ENCODE assay signal across 8 cellular contexts in genomic region chr17:38751803-38752118, GRCh38. TPM values are rescaled to one million over a fixed set of nuclear protein-coding genes. Genes with fewer than 3 reads are reported as not detected.
DNase-seq lines count a peak whose midpoint lies in the region; TF ChIP-seq lines count a peak whose summit lies in the region.

No MANE protein-coding gene starts in this region.

- H3K4me1 ChIP-seq in HUES64 (ENCODE audit: insufficient read depth, low read length) = 0 out of 2 replicates have a peak, but pooled peaks cover 4% of the 10 kb centered on the region

- H3K27ac ChIP-seq in HUES64 (ENCODE audit: low read depth, low read length) = peak overlapping the region; percentile 85

- peaks cover 25% of the 10 kb centered on the region for H3K36me3 ChIP-seq in HUES64 (ENCODE audit: insufficient read depth, low read length)

- TF ChIP-seq CTCF in epithelial cell of proximal tubule (conservative IDR thresholded peaks at IDR 0.05; ENCODE audit: low read depth, low read length) = no peak

- WGBS in HUES64 = under 1% methylated on average over 32 of the region's 32 CpGs

- H3K9me3 ChIP-seq in HUES64 (ENCODE audit: insufficient read depth, low read depth, low read length) = no peaks in the 10 kb centered on the region

- peak overlapping the region; percentile 89 for H3K9ac ChIP-seq in HUES64 (ENCODE audit: low read depth, low read length)

- peak; percentile 60 for DNase-seq in SIG-M5 treated with dmso at 0.1 percent for 504 hours (lab: John Stamatoyannopoulos, UW; ENCODE audit: unreplicated experiment)
- no peak for DNase-seq in SIG-M5 (lab: John Stamatoyannopoulos, UW)
- DNase-seq in OCI-M1 (lab: John Stamatoyannopoulos, UW) = peak; percentile 93
- peak; percentile 87 for DNase-seq in activated T-cell treated with anti-CD3 and anti-CD28 coated beads, Interleukin-2, amount 50 U/mL, for 1 hour
- DNase-seq in epithelial cell of proximal tubule (ENCODE audit: low read depth) = peak; percentile 33
- peak; percentile 87 for DNase-seq in mucosa of gallbladder (ENCODE audit: low spot score)
- peak; percentile 72 to 74 for DNase-seq in stimulated activated CD8-positive, alpha-beta memory T cell treated with anti-CD3 and anti-CD28 coated beads, Interleukin-4, amount 100 ng/mL, for 1 hour (ENCODE audit: low read depth in 2 of 2, low spot score in 1 of 2)

- H3K4me3 ChIP-seq in HUES64 (ENCODE audit: low read length) = peak overlapping the region; percentile 91
- H3K4me3 ChIP-seq in epithelial cell of proximal tubule (ENCODE audit: low read depth, low read length) = peak overlapping the region; percentile 99

- H3K27me3 ChIP-seq in HUES64 (ENCODE audit: insufficient read depth, low read length) = peaks cover 6% of the 10 kb centered on the region; the same call in 1 of the 2 replicates

RNA-seq across cellular contexts. Expression of gene PSMB3, which starts 0.8 kb away (rescaled TPM):
- 264 TPM for polyA plus RNA-seq in HUES64 (2013, experiment 1 of 2)
- polyA plus RNA-seq in HUES64 (2013, experiment 2 of 2) = 279 TPM
- 311 and 436 TPM in 2 replicates for total RNA-seq in epithelial cell of proximal tubule
- 119 TPM for total RNA-seq in mucosa of gallbladder

RNA-seq across cellular contexts. Expression of gene PCGF2, which starts 3.6 kb away (rescaled TPM):
- 56.6 TPM for polyA plus RNA-seq in HUES64 (2013, experiment 1 of 2)
- 57.9 TPM for polyA plus RNA-seq in HUES64 (2013, experiment 2 of 2)
- total RNA-seq in epithelial cell of proximal tubule (6.1 and 7.6 TPM in 2 replicates), mucosa of gallbladder (52.3 TPM)

RNA-seq across cellular contexts. Expression of gene CISD3, which starts 21.6 kb away (rescaled TPM):
- 10.7 TPM for polyA plus RNA-seq in HUES64 (2013, experiment 1 of 2)
- 11.2 TPM for polyA plus RNA-seq in HUES64 (2013, experiment 2 of 2)
- total RNA-seq in epithelial cell of proximal tubule = 9.4 and 19.3 TPM in 2 replicates
- total RNA-seq in mucosa of gallbladder = 51.5 TPM

RNA-seq across cellular contexts. Expression of gene MLLT6, which starts 46.7 kb away (rescaled TPM):
- 12.7 TPM for polyA plus RNA-seq in HUES64 (2013, experiment 1 of 2)
- 15.3 TPM for polyA plus RNA-seq in HUES64 (2013, experiment 2 of 2)
- total RNA-seq in epithelial cell of proximal tubule (25.0 and 34.2 TPM in 2 replicates), mucosa of gallbladder (175 TPM)

RNA-seq across cellular contexts. Expression of gene PIP4K2B, which starts 47.6 kb away (rescaled TPM):
- 34.8 TPM for polyA plus RNA-seq in HUES64 (2013, experiment 1 of 2)
- polyA plus RNA-seq in HUES64 (2013, experiment 2 of 2) = 37.9 TPM
- 20.9 and 39.0 TPM in 2 replicates for total RNA-seq in epithelial cell of proximal tubule
- total RNA-seq in mucosa of gallbladder = 46.7 TPM
